Comparison of ENCODE assay signal across 16 cellular contexts in the genomic region with DNA sequence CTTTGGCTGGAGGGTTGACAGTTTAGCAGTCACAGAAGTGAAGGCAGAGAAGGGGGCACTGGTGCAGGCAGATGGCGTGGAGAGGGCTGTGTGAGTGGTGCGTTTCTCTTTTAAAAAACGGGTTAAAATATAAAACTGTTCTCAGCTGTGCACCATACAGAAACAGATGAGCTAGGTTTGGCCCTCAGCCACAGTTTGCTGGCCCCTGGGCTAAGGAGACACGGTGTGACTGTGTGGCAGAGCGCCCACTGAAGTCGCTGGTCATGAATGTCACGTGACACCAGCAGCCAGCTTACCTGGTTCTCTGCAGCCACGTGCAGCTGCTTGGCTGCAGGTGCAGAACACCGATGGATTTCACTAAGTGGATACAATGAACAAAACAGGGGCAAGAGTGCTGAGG. TPM values are rescaled to one million over a fixed set of nuclear protein-coding genes. Genes with fewer than 3 reads are reported as not detected.
DNase-seq lines count a peak whose midpoint lies in the region; ATAC-seq and TF ChIP-seq lines count a peak whose summit lies in the region.
"Had no signal": no experiment of that assay in that cellular context is flagged by ENCODE, and none has a peak within 500 bp of the region (broad histone marks: within the 10 kb centered on the region; RNA-seq: fewer than 3 reads in every experiment).

No MANE protein-coding gene starts in this region.

- no peak overlapping the region for H3K4me3 ChIP-seq in LNCaP clone FGC (ENCODE audit: low read depth, low read length)
- H3K4me3 ChIP-seq in coronary artery, result no peak overlapping the region
- H3K4me3 ChIP-seq in gastrocnemius medialis, result no peak overlapping the region
- H3K4me3 ChIP-seq: BLaER1 treated with 17β-estradiol and CSF1 and Interleukin-3, amounts not matched to agents 10 nM and 100 nM; SJCRH30 had no signal

- H3K9me3 Mint-ChIP-seq in activated T-helper 17 cell treated with anti-CD3 and anti-CD28 coated beads, Interleukin-2, amount 50 U/mL, for 72 hours, result no peaks in the 10 kb centered on the region
- H3K9me3 Mint-ChIP-seq in neural crest cell, result no peaks in the 10 kb centered on the region

- H3K4me1 Mint-ChIP-seq in activated T-helper 17 cell treated with anti-CD3 and anti-CD28 coated beads, Interleukin-2, amount 50 U/mL, for 72 hours, result peaks cover 2% of the 10 kb centered on the region
- peaks cover 2% of the 10 kb centered on the region for H3K4me1 Mint-ChIP-seq in neural crest cell

- peak overlapping the region; percentile 27 for H3K27ac Mint-ChIP-seq in activated T-helper 17 cell treated with anti-CD3 and anti-CD28 coated beads, Interleukin-2, amount 50 U/mL, for 72 hours
- H3K27ac Mint-ChIP-seq in neural crest cell (ENCODE audit: unreplicated experiment), result peak overlapping the region; percentile 64

- H3K36me3 Mint-ChIP-seq in activated T-helper 17 cell treated with anti-CD3 and anti-CD28 coated beads, Interleukin-2, amount 50 U/mL, for 72 hours (ENCODE audit: low read depth), result peaks cover 100% of the 10 kb centered on the region
- H3K36me3 Mint-ChIP-seq in neural crest cell (ENCODE audit: low read depth), result peaks cover 26% of the 10 kb centered on the region

- no peak for TF ChIP-seq POLR2A in gastrocnemius medialis (IDR thresholded peaks at IDR 0.05)

- ATAC-seq in activated T-helper 17 cell treated with anti-CD3 and anti-CD28 coated beads, Interleukin-2, amount 50 U/mL, for 72 hours (replicated peaks), result no peak
- no peak for ATAC-seq in gastrocnemius medialis

- DNase-seq in NCI-H2107 treated with DMSO at 0.1 percent for 48 hours (lab: John Stamatoyannopoulos, UW; ENCODE audit: unreplicated experiment) (peak; percentile 19), NCI-H2107 (lab: John Stamatoyannopoulos, UW) (no peak), LNCaP clone FGC (ENCODE audit: low read depth) (peak; percentile 62), neural crest cell (ENCODE audit: low read depth, low spot score) (no peak), NCI-H187 (lab: John Stamatoyannopoulos, UW) (no peak), coronary artery (ENCODE audit: low spot score) (no peak), gastrocnemius medialis (no peak)
- DNase-seq: DMS 273 treated with DMSO at 0.1 percent for 48 hours, GF-D8, GOT3, KBM-7, NCI-H146, NCI-H446, SJCRH30 had no signal

- no peaks in the 10 kb centered on the region for H3K9me3 ChIP-seq in gastrocnemius medialis
- H3K9me3 ChIP-seq: BLaER1 treated with 17β-estradiol and CSF1 and Interleukin-3, amounts not matched to agents 10 nM and 100 nM; SJCRH30 had no signal

- in situ Hi-C loops in gastrocnemius medialis (cut with MboI; ENCODE audit: low sequenced_read_pairs in 4 of 4), result loop anchor here in 1 of 4 donors (25.0 kb wide), 1 partner anchor 228 kb away; the partner anchor contains the start of gene ZNF783

- H3K36me3 ChIP-seq in gastrocnemius medialis, result peaks cover 0 to 74% of the 10 kb centered on the region in 2 donors

- H3K27ac ChIP-seq in coronary artery (no peak overlapping the region), gastrocnemius medialis (no peak overlapping the region)
- H3K27ac ChIP-seq: SJCRH30 had no signal

- TF ChIP-seq CTCF in LNCaP clone FGC (IDR thresholded peaks at IDR 0.05; ENCODE audit: control insufficient read depth, extremely low read depth, insufficient read depth) (no peak), neural crest cell (conservative IDR thresholded peaks at IDR 0.05) (no peak), coronary artery (IDR thresholded peaks at IDR 0.05) (no peak), gastrocnemius medialis (IDR thresholded peaks at IDR 0.05 in 4 of 5, conservative IDR thresholded peaks at IDR 0.05 in 1 of 5) (no peak)

- no peaks in the 10 kb centered on the region for H3K27me3 Mint-ChIP-seq in activated T-helper 17 cell treated with anti-CD3 and anti-CD28 coated beads, Interleukin-2, amount 50 U/mL, for 72 hours
- no peaks in the 10 kb centered on the region for H3K27me3 Mint-ChIP-seq in neural crest cell (ENCODE audit: low read depth)

- H3K4me3 Mint-ChIP-seq in activated T-helper 17 cell treated with anti-CD3 and anti-CD28 coated beads, Interleukin-2, amount 50 U/mL, for 72 hours, result no peak overlapping the region
- H3K4me3 Mint-ChIP-seq in neural crest cell, result no peak overlapping the region

- intact Hi-C loops in gastrocnemius medialis (cut with DNase I; ENCODE audit: low total_unique reads), result no loop called here

- no peaks in the 10 kb centered on the region for H3K27me3 ChIP-seq in gastrocnemius medialis
- H3K27me3 ChIP-seq: BLaER1 treated with 17β-estradiol and CSF1 and Interleukin-3, amounts not matched to agents 10 nM and 100 nM; SJCRH30 had no signal

- peaks cover 11 to 14% of the 10 kb centered on the region in 2 donors for H3K4me1 ChIP-seq in gastrocnemius medialis
- H3K4me1 ChIP-seq: SJCRH30 had no signal

RNA-seq across cellular contexts. Expression of gene ZNF746, which starts 7.5 kb away (rescaled TPM):
- total RNA-seq in activated T-helper 17 cell treated with anti-CD3 and anti-CD28 coated beads, Interleukin-2, amount 50 U/mL, for 72 hours, result 10 to 100 TPM; 12.0 to 15.5 TPM
- total RNA-seq in neural crest cell, result 21.2 and 21.9 TPM in 2 replicates
- 10 to 100 TPM; 12.4 to 17.4 (median 15.7) TPM for total RNA-seq in gastrocnemius medialis

RNA-seq across cellular contexts. Expression of gene ZNF777, which starts 29.2 kb away (rescaled TPM):
- total RNA-seq in activated T-helper 17 cell treated with anti-CD3 and anti-CD28 coated beads, Interleukin-2, amount 50 U/mL, for 72 hours, result 1 to 10 TPM; 5.8 to 9.6 TPM
- total RNA-seq in neural crest cell (19.3 and 20.8 TPM in 2 replicates), gastrocnemius medialis (10 to 100 TPM in 3 of 4 donors, 1 to 10 TPM in 1; 7.6 to 17.6 (median 15.1) TPM)

Comparison
In these comparisons a context has a peak if more than half of its experiments do, and no peak if none do; other contexts are left out.
1. DNase-seq: peak in NCI-H2107 treated with DMSO at 0.1 percent for 48 hours (single experiment) and LNCaP clone FGC (single experiment); none in NCI-H2107 (single experiment), neural crest cell (single experiment), NCI-H187 (0 of 2), coronary artery (single experiment) and gastrocnemius medialis (0 of 2).